10 cellular contexts compared by ENCODE assay signal in genomic region chr5:31194458-31194808, GRCh38. TPM values are rescaled to one million over a fixed set of nuclear protein-coding genes. Genes with fewer than 3 reads are reported as not detected.
A peak's percentile ranks its signal among the peaks of the same experiment; 100 is the strongest.
DNase-seq lines count a peak whose midpoint lies in the region; ATAC-seq and TF ChIP-seq lines count a peak whose summit lies in the region.
"Had no signal": no experiment of that assay in that cellular context is flagged by ENCODE, and none has a peak within 500 bp of the region (broad histone marks: within the 10 kb centered on the region; RNA-seq: fewer than 3 reads in every experiment).

No MANE protein-coding gene starts in this region.

- peaks cover 43% of the 10 kb centered on the region for H3K27me3 Mint-ChIP-seq in Calu3 (ENCODE audit: unreplicated experiment)
- H3K27me3 Mint-ChIP-seq in progenitor cell of endocrine pancreas: no peaks in the 10 kb centered on the region
- peaks cover 27 to 42% of the 10 kb centered on the region in 2 donors for H3K27me3 Mint-ChIP-seq in CD8-positive, alpha-beta memory T cell

- H3K27me3 ChIP-seq in right cardiac atrium (ENCODE audit: control insufficient read depth, insufficient read depth): no peaks in the 10 kb centered on the region
- peaks cover 10% of the 10 kb centered on the region for H3K27me3 ChIP-seq in CD8-positive, alpha-beta memory T cell (ENCODE audit: insufficient read depth, low read length, poor library complexity, severe bottlenecking)

- H3K36me3 Mint-ChIP-seq in Calu3 (ENCODE audit: insufficient read depth, unreplicated experiment): peaks cover 8% of the 10 kb centered on the region
- H3K36me3 Mint-ChIP-seq in progenitor cell of endocrine pancreas (ENCODE audit: insufficient read depth): no peaks in the 10 kb centered on the region
- no peaks in the 10 kb centered on the region for H3K36me3 Mint-ChIP-seq in CD8-positive, alpha-beta memory T cell

- POLR2A ChIA-PET in CD8-positive, alpha-beta memory T cell (lab: Charles Lee): no interaction called here

- H3K4me3 Mint-ChIP-seq in Calu3 (ENCODE audit: low read depth, unreplicated experiment) (peak overlapping the region; percentile 63), progenitor cell of endocrine pancreas (ENCODE audit: low read depth) (peak overlapping the region; percentile 95)
- H3K4me3 Mint-ChIP-seq in CD8-positive, alpha-beta memory T cell: no peak overlapping the region

- WGBS in right cardiac atrium: 3% methylated on average over 15 of the region's 15 CpGs

- no peak overlapping the region for H3K27ac ChIP-seq in right cardiac atrium (ENCODE audit: low read length)
- no peak overlapping the region for H3K27ac ChIP-seq in CD8-positive, alpha-beta memory T cell (ENCODE audit: low read depth, low read length)

- CTCF ChIA-PET in Calu3 (lab: Charles Lee): no interaction called here
- CTCF ChIA-PET in CD8-positive, alpha-beta memory T cell (lab: Charles Lee): no interaction called here

- TF ChIP-seq CTCF in Calu3 (IDR thresholded peaks at IDR 0.05; ENCODE audit: unreplicated experiment) (no peak), WI38 (IDR thresholded peaks at IDR 0.05; ENCODE audit: low read depth, low read length) (no peak), progenitor cell of endocrine pancreas (IDR thresholded peaks at IDR 0.05; ENCODE audit: unreplicated experiment) (no peak)

- H3K4me3 ChIP-seq in WI38 (ENCODE audit: low read depth, low read length) (peak overlapping the region; percentile 65), right cardiac atrium (ENCODE audit: low read length) (peak overlapping the region; percentile 61)
- H3K4me3 ChIP-seq in CD8-positive, alpha-beta memory T cell (ENCODE audit: low read length): no peak overlapping the region

- no TSS peak for BruUV-seq in Calu3 (replicated peaks; lab: Mats Ljungman, UMichigan)

- H3K4me1 ChIP-seq in right cardiac atrium (ENCODE audit: control insufficient read depth, insufficient read depth, low read length): no peaks in the 10 kb centered on the region
- H3K4me1 ChIP-seq in CD8-positive, alpha-beta memory T cell (ENCODE audit: insufficient read depth, low read length): no peaks in the 10 kb centered on the region

- H3K4me1 Mint-ChIP-seq in Calu3 (ENCODE audit: low read depth, unreplicated experiment) (peaks cover 18% of the 10 kb centered on the region), progenitor cell of endocrine pancreas (ENCODE audit: low read depth) (peaks cover 37% of the 10 kb centered on the region)
- peaks cover 0 to 3% (median 2%) of the 10 kb centered on the region in 3 donors for H3K4me1 Mint-ChIP-seq in CD8-positive, alpha-beta memory T cell

- DNase-seq in Calu3: no peak
- peak in 1 of 3 donors; percentile 18 for DNase-seq in right cardiac atrium
- no peak for DNase-seq in progenitor cell of endocrine pancreas (ENCODE audit: low spot score, unreplicated experiment)
- no peak for DNase-seq in activated CD4-positive, CD25-positive, alpha-beta regulatory T cell treated with anti-CD3 and anti-CD28 coated beads, Interleukin-2, amount 50 U/mL, for 72 hours
- DNase-seq in CD8-positive, alpha-beta memory T cell: no peak
- DNase-seq in cerebellar cortex (ENCODE audit: low spot score): no peak
- DNase-seq: DND-41, MM.1S had no signal

- no peaks in the 10 kb centered on the region for H3K36me3 ChIP-seq in CD8-positive, alpha-beta memory T cell (ENCODE audit: insufficient read depth, low read length)

- intact Hi-C loops in Calu3 (cut with micrococcal nuclease; ENCODE audit: unreplicated experiment): no loop called here
- intact Hi-C loops in right cardiac atrium (cut with DNase I): no loop called here

- ATAC-seq in right cardiac atrium (no peak), HG03457 (IDR thresholded peaks at IDR 0.05; ENCODE audit: unreplicated experiment) (no peak)

- no peaks in the 10 kb centered on the region for H3K9me3 ChIP-seq in right cardiac atrium (ENCODE audit: control insufficient read depth, low read length)
- no peaks in the 10 kb centered on the region for H3K9me3 ChIP-seq in CD8-positive, alpha-beta memory T cell (ENCODE audit: low read length)

- H3K9me3 Mint-ChIP-seq in Calu3 (ENCODE audit: low read depth, unreplicated experiment) (no peaks in the 10 kb centered on the region), progenitor cell of endocrine pancreas (ENCODE audit: low read depth) (no peaks in the 10 kb centered on the region)
- peaks cover 0 to 12% (median 8%) of the 10 kb centered on the region in 5 donors for H3K9me3 Mint-ChIP-seq in CD8-positive, alpha-beta memory T cell

- H3K27ac Mint-ChIP-seq in Calu3 (ENCODE audit: unreplicated experiment): no peak overlapping the region
- peak overlapping the region; percentile 83 for H3K27ac Mint-ChIP-seq in progenitor cell of endocrine pancreas
- no peak overlapping the region for H3K27ac Mint-ChIP-seq in CD8-positive, alpha-beta memory T cell

RNA-seq across cellular contexts. Expression of gene CDH6, which starts 0.9 kb away (rescaled TPM):
- total RNA-seq in Calu3 (2022) (2.3 and 3.8 TPM in 2 replicates), right cardiac atrium (1 to 10 TPM in 3 of 4 donors, under 1 TPM in 1; 0.65 to 1.7 (median 1.1) TPM), progenitor cell of endocrine pancreas (132 and 173 TPM in 2 replicates)
- polyA plus RNA-seq in right cardiac atrium: 0.84 TPM
- not detected for total RNA-seq in CD8-positive, alpha-beta memory T cell
- polyA plus RNA-seq in CD8-positive, alpha-beta memory T cell: not detected

Comparison
In these comparisons a context has a peak if more than half of its experiments do, and no peak if none do; other contexts are left out.
1. H3K4me3 Mint-ChIP-seq: peak in Calu3 (single experiment) and progenitor cell of endocrine pancreas (single experiment); none in CD8-positive, alpha-beta memory T cell (0 of 7).
2. RNA of gene CDH6, which starts 0.9 kb away (total RNA-seq): 132 to 173 TPM in progenitor cell of endocrine pancreas; 2.3 to 3.8 TPM in Calu3, 0.65 to 1.7 TPM in right cardiac atrium and not detected in CD8-positive, alpha-beta memory T cell; every median in the first group is over 10 times any median in the second.